In the genomic region with DNA sequence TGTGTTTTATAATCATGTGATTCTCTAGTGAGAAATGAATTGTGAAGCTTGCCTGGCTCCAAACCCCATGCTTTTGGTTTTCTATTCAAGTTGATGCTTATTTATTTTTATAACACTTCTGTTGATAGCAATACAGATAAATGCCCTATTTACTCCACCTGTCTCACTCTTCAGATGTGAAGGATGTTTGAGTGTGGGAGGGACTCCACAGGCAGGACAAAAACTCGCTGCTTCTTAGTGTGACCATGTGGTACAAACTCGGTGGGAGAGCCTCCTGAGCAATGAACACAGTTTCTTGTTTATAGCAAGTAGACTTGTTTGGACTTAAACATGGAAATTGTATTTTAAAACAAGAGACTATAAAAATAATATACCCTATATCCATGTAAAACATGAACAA, we compare ENCODE assay signal across 15 cellular contexts.
DNase-seq lines count a peak whose midpoint lies in the region; ATAC-seq and TF ChIP-seq lines count a peak whose summit lies in the region.
"Had no signal": no experiment of that assay in that cellular context is flagged by ENCODE, and none has a peak within 500 bp of the region (broad histone marks: within the 10 kb centered on the region; RNA-seq: fewer than 3 reads in every experiment).

No MANE protein-coding gene starts in this region.

- peaks cover 24% of the 10 kb centered on the region; the same call in 1 of the 2 replicates for H3K4me1 ChIP-seq in Panc1 (ENCODE audit: control insufficient read depth, insufficient read depth, low read length)
- peaks cover 24% of the 10 kb centered on the region for H3K4me1 ChIP-seq in smooth muscle cell (ENCODE audit: low read depth)
- H3K4me1 ChIP-seq: Caco-2 had no signal

- H3K79me2 ChIP-seq in smooth muscle cell (ENCODE audit: low read depth) = peaks cover 58% of the 10 kb centered on the region

- POLR2A ChIA-PET in Panc1 (lab: Charles Lee) = no interaction called here

- H3K9ac ChIP-seq in smooth muscle cell (ENCODE audit: low read depth) = no peak overlapping the region

- intact Hi-C loops in Panc1 (cut with micrococcal nuclease; ENCODE audit: unreplicated experiment) = loop anchor here (5.0 kb wide), 3 partner anchors 219 to 929 kb away; partner anchors contain the start of gene GULP1

- no peaks in the 10 kb centered on the region; the same call in 1 of the 2 replicates for H3K36me3 ChIP-seq in Panc1 (ENCODE audit: control insufficient read depth, insufficient read depth, low read length)
- H3K36me3 ChIP-seq in smooth muscle cell (ENCODE audit: low read depth) = no peaks in the 10 kb centered on the region

- H4K20me1 ChIP-seq in smooth muscle cell (ENCODE audit: low read depth) = no peaks in the 10 kb centered on the region

- H3K9me3 ChIP-seq in Panc1 (ENCODE audit: control insufficient read depth, insufficient read depth, low read depth, low read length) (no peaks in the 10 kb centered on the region), smooth muscle cell (replicated peaks; ENCODE audit: low read depth) (no peaks in the 10 kb centered on the region)
- H3K9me3 ChIP-seq: Caco-2 had no signal

- peak overlapping the region; percentile 47 for H3K4me2 ChIP-seq in smooth muscle cell
- H3K4me2 ChIP-seq: GM23338 had no signal

- no peaks in the 10 kb centered on the region for H3F3A ChIP-seq in smooth muscle cell (ENCODE audit: low read depth)

- H3K27me3 ChIP-seq in Panc1 (ENCODE audit: control insufficient read depth, insufficient read depth, low read length) (no peaks in the 10 kb centered on the region), smooth muscle cell (ENCODE audit: low read depth) (no peaks in the 10 kb centered on the region)

- TF ChIP-seq CTCF in Panc1 (IDR thresholded peaks at IDR 0.05) = no peak
- no peak for TF ChIP-seq CTCF in smooth muscle cell (IDR thresholded peaks at IDR 0.05; ENCODE audit: borderline replicate concordance, insufficient read depth, poor library complexity, severe bottlenecking)

- in situ Hi-C loops in Panc1 (cut with HindIII; ENCODE audit: low pct_unique_long_range_greater_than_20kb, low sequenced_read_pairs) = no loop called here

- 52% methylated on average over 2 of the region's 2 CpGs for whole genome bisulfite sequencing in smooth muscle cell (ENCODE audit: low lambda C conversion rate)

- BruUV-seq in Panc1 (replicated peaks; lab: Mats Ljungman, UMichigan) = no TSS peak

- H3K27ac ChIP-seq in Panc1 (ENCODE audit: low read length) (peak overlapping the region; percentile 45; the same call in 1 of the 2 replicates), smooth muscle cell (ENCODE audit: low read depth) (no peak overlapping the region)

- DNase-seq in NCI-H146 (lab: John Stamatoyannopoulos, UW) (peak; percentile 7), NCI-H146 treated with DMSO at 0.1 percent for 48 hours (lab: John Stamatoyannopoulos, UW; ENCODE audit: unreplicated experiment) (no peak), NCI-H1105 treated with DMSO at 0.1 percent for 48 hours (lab: John Stamatoyannopoulos, UW) (peak; percentile 56), Panc1 (ENCODE audit: low read depth, low spot score) (no peak), smooth muscle cell (lab: John Stamatoyannopoulos, UW; ENCODE audit: unreplicated experiment) (no peak), SW 1271 (lab: John Stamatoyannopoulos, UW) (no peak)
- DNase-seq: Caco-2; HFFc6; KBM-7; NCI-H1048; NCI-H2081 treated with DMSO at 0.1 percent for 48 hours; NCI-H446 treated with DMSO at 0.1 percent for 48 hours; NK-92 treated with Interleukin-12 subunit alpha and Interleukin-12 subunit beta, amount 100 ng/mL, for 24 hours had no signal

- H3K4me3 ChIP-seq in Panc1 (ENCODE audit: low read depth in 2 of 2, low read length in 2 of 2) (no peak overlapping the region), smooth muscle cell (no peak overlapping the region)
- H3K4me3 ChIP-seq: GM23338 had no signal

- ATAC-seq in Panc1 (no peak), HG03159 (IDR thresholded peaks at IDR 0.05; ENCODE audit: unreplicated experiment) (no peak)
- ATAC-seq: GM23338 had no signal

- H2AFZ ChIP-seq in smooth muscle cell (ENCODE audit: low read depth) = no peak overlapping the region
- H2AFZ ChIP-seq: GM23338 had no signal

- CTCF ChIA-PET in Panc1 (lab: Charles Lee) = interaction anchor here (0.6 kb wide), 1 partner anchor 82 kb away, joined by 3 read pairs; no protein-coding TSS in a partner anchor

Comparison
In these comparisons a context has a peak if more than half of its experiments do, and no peak if none do; other contexts are left out.
1. DNase-seq: peak in NCI-H146 (single experiment) and NCI-H1105 treated with DMSO at 0.1 percent for 48 hours (single experiment); none in NCI-H146 treated with DMSO at 0.1 percent for 48 hours (single experiment), Panc1 (single experiment), smooth muscle cell (single experiment) and SW 1271 (0 of 2).